Comparison of ENCODE assay signal across 1 cellular context in genomic region chr4:1182313-1182712, GRCh38.
TF ChIP-seq lines count a peak whose summit lies in the region.

No MANE protein-coding gene starts in this region.

TF ChIP-seq in IMR-90, 13 proteins besides CTCF, POLR2A, EP300 and RAD21 (continued from another document):
- TF ChIP-seq NFE2L2 (IDR thresholded peaks at IDR 0.05; ENCODE audit: low read depth, low read length) (no peak), FOS (IDR thresholded peaks at IDR 0.05; ENCODE audit: low read depth, low read length) (no peak), MAZ (IDR thresholded peaks at IDR 0.05; ENCODE audit: borderline replicate concordance, low read depth, low read length) (no peak), SMC3 (IDR thresholded peaks at IDR 0.05; ENCODE audit: low read depth, low read length) (no peak), RFX5 (IDR thresholded peaks at IDR 0.05; ENCODE audit: low read depth, low read length) (no peak), USF2 (IDR thresholded peaks at IDR 0.05; ENCODE audit: low read depth, low read length) (no peak), CHD1 (IDR thresholded peaks at IDR 0.05; ENCODE audit: low read depth, low read length) (no peak), MXI1 (IDR thresholded peaks at IDR 0.05; ENCODE audit: borderline replicate concordance, low read depth, low read length) (no peak), MAFK (IDR thresholded peaks at IDR 0.05; ENCODE audit: low read depth, low read length) (no peak), ELK1 (IDR thresholded peaks at IDR 0.05; ENCODE audit: borderline replicate concordance, low read depth, low read length) (no peak), CEBPB (IDR thresholded peaks at IDR 0.05; ENCODE audit: low read depth, low read length) (no peak)
